ENCODE assay signal across 8 cellular contexts in genomic region chr2:206164261-206164862, GRCh38. TPM values are rescaled to one million over a fixed set of nuclear protein-coding genes. Genes with fewer than 3 reads are reported as not detected.
DNase-seq lines count a peak whose midpoint lies in the region; ATAC-seq and TF ChIP-seq lines count a peak whose summit lies in the region.

No MANE protein-coding gene starts in this region.

- no peak for ATAC-seq in GM19035 (IDR thresholded peaks at IDR 0.05; ENCODE audit: unreplicated experiment)

- peaks cover 15% of the 10 kb centered on the region for H3K4me1 Mint-ChIP-seq in neural progenitor cell

- H3K36me3 ChIP-seq in neural progenitor cell = peaks cover 19% of the 10 kb centered on the region
- peaks cover 63% of the 10 kb centered on the region for H3K36me3 ChIP-seq in MG63

- POLR2A ChIA-PET in HEK293T (lab: Yijun Ruan, JAX) = no interaction called here

- H3K4me1 ChIP-seq in neural progenitor cell = peaks cover 14% of the 10 kb centered on the region

- H3K27ac Mint-ChIP-seq in neural progenitor cell = no peak overlapping the region

- H3K9ac ChIP-seq in neural progenitor cell = no peak overlapping the region

- H3K79me2 ChIP-seq in neural progenitor cell (ENCODE audit: low read depth) = peaks cover 48% of the 10 kb centered on the region

- TF ChIP-seq CTCF in epithelial cell of esophagus (IDR thresholded peaks at IDR 0.05; ENCODE audit: insufficient read depth, low read depth, low read length, missing control alignments) (peak; percentile 62), neural progenitor cell (IDR thresholded peaks at IDR 0.05) (peak; percentile 91)

- H3K4me3 ChIP-seq in epithelial cell of esophagus (ENCODE audit: low read length) (no peak overlapping the region), neural progenitor cell (no peak overlapping the region), MG63 (no peak overlapping the region)

- H3K27me3 ChIP-seq in neural progenitor cell (no peaks in the 10 kb centered on the region), MG63 (no peaks in the 10 kb centered on the region)

- peaks cover 2% of the 10 kb centered on the region for H3K27me3 Mint-ChIP-seq in neural progenitor cell (ENCODE audit: insufficient read depth, low read depth)

- CTCF ChIA-PET in HEK293T (lab: Yijun Ruan, JAX) = interaction anchor here (0.6 to 1.4 kb wide), 3 partner anchors 12 to 550 kb away, joined by 3 read pairs; no protein-coding TSS in a partner anchor

- peaks cover 26% of the 10 kb centered on the region for H4K20me1 ChIP-seq in neural progenitor cell (ENCODE audit: low read depth)

- DNase-seq in DMS153 treated with DMSO at 0.1 percent for 48 hours (lab: John Stamatoyannopoulos, UW; ENCODE audit: unreplicated experiment) (peak; percentile 10), DMS153 (lab: John Stamatoyannopoulos, UW) (no peak), HEK293T (ENCODE audit: extremely low spot score) (peak; percentile 33), SK-MEL-5 (ENCODE audit: low read depth, low spot score) (peak; percentile 54), epithelial cell of esophagus (ENCODE audit: low read depth) (peak; percentile 36), neural progenitor cell (ENCODE audit: low spot score) (peak; percentile 36), MG63 (no peak)

- no peaks in the 10 kb centered on the region for H3K9me3 ChIP-seq in neural progenitor cell (ENCODE audit: low read depth)
- no peaks in the 10 kb centered on the region for H3K9me3 ChIP-seq in MG63

- no peak overlapping the region for H3K27ac ChIP-seq in neural progenitor cell

- peaks cover 30% of the 10 kb centered on the region for H3K36me3 Mint-ChIP-seq in neural progenitor cell

- H3K4me2 ChIP-seq in neural progenitor cell = no peak overlapping the region

- H3K9me3 Mint-ChIP-seq in neural progenitor cell = peaks cover 7% of the 10 kb centered on the region

- H2AFZ ChIP-seq in neural progenitor cell (replicated peaks) = no peak overlapping the region

- no peak overlapping the region for H3K4me3 Mint-ChIP-seq in neural progenitor cell

- in situ Hi-C loops in SK-MEL-5 (cut with HindIII; ENCODE audit: low pct_unique_long_range_greater_than_20kb, low sequenced_read_pairs) = no loop called here

- peaks cover 40% of the 10 kb centered on the region for H3F3A ChIP-seq in neural progenitor cell (ENCODE audit: low read depth)

TF ChIP-seq in HEK293T, 16 proteins besides CTCF, POLR2A, EP300 and RAD21:
- TF ChIP-seq FOXK2 (IDR thresholded peaks at IDR 0.05) (no peak), FOXA1 (IDR thresholded peaks at IDR 0.05) (no peak), SP1 (IDR thresholded peaks at IDR 0.05) (no peak), L3MBTL2 (conservative IDR thresholded peaks at IDR 0.05) (no peak), ZNF384 (IDR thresholded peaks at IDR 0.05) (no peak), LEF1 (IDR thresholded peaks at IDR 0.05; ENCODE audit: borderline replicate concordance) (no peak), FOXM1 (IDR thresholded peaks at IDR 0.05; ENCODE audit: borderline replicate concordance) (no peak), ARNT (IDR thresholded peaks at IDR 0.05) (no peak), BHLHE40 (IDR thresholded peaks at IDR 0.05; ENCODE audit: borderline replicate concordance) (no peak), NFRKB (IDR thresholded peaks at IDR 0.05) (no peak), SUZ12 (IDR thresholded peaks at IDR 0.05) (no peak), CTBP1 (IDR thresholded peaks at IDR 0.05; ENCODE audit: borderline replicate concordance) (no peak), PKNOX1 (IDR thresholded peaks at IDR 0.05) (no peak)

RNA-seq across cellular contexts. Expression of gene EEF1B2, which starts 4.7 kb away (rescaled TPM):
- 547 and 618 TPM in 2 replicates for total RNA-seq in SK-MEL-5 (2014; rRNA removed; shearing (Covaris generic))
- 442 and 483 TPM in 2 replicates for polyA plus RNA-seq in SK-MEL-5 (2015; cell fraction: cytosol; rRNA removed)
- 261 and 284 TPM in 2 replicates for polyA plus RNA-seq in SK-MEL-5 (2015; cell fraction: nucleus; rRNA removed)
- total RNA-seq in neural progenitor cell (ENCODE audit: low replicate concordance) = 671 and 807 TPM in 2 replicates
- total RNA-seq in MG63 (2014; rRNA removed; shearing (Covaris generic); ENCODE audit: low replicate concordance) = 425 and 693 TPM in 2 replicates

RNA-seq across cellular contexts. Expression of gene NDUFS1, which starts 5.1 kb away (rescaled TPM):
- total RNA-seq in SK-MEL-5 (2014; rRNA removed; shearing (Covaris generic)) = 170 and 175 TPM in 2 replicates
- 134 and 165 TPM in 2 replicates for polyA plus RNA-seq in SK-MEL-5 (2015; cell fraction: cytosol; rRNA removed)
- 59.8 and 84.7 TPM in 2 replicates for polyA plus RNA-seq in SK-MEL-5 (2015; cell fraction: nucleus; rRNA removed)
- 110 and 115 TPM in 2 replicates for total RNA-seq in neural progenitor cell (ENCODE audit: low replicate concordance)
- 110 and 146 TPM in 2 replicates for total RNA-seq in MG63 (2014; rRNA removed; shearing (Covaris generic); ENCODE audit: low replicate concordance)

Comparison
In these comparisons a context has a peak if more than half of its experiments do, and no peak if none do; other contexts are left out.
1. DNase-seq: peak in DMS153 treated with DMSO at 0.1 percent for 48 hours (single experiment), HEK293T (single experiment), SK-MEL-5 (single experiment), epithelial cell of esophagus (single experiment) and neural progenitor cell (single experiment); none in DMS153 (single experiment) and MG63 (single experiment).